Comparison of ENCODE assay signal across 10 cellular contexts in genomic region chr1:234976880-234977680, GRCh38.
DNase-seq lines count a peak whose midpoint lies in the region; ATAC-seq, FAIRE-seq and TF ChIP-seq lines count a peak whose summit lies in the region.
"Had no signal": no experiment of that assay in that cellular context is flagged by ENCODE, and none has a peak within 500 bp of the region (broad histone marks: within the 10 kb centered on the region; RNA-seq: fewer than 3 reads in every experiment).

No MANE protein-coding gene starts in this region.

- H3K4me3 ChIP-seq in neutrophil (ENCODE audit: low read depth in 1 of 2, low read length in 1 of 2) = peak overlapping the region; percentile 27 to 62
- H3K4me3 ChIP-seq: MG63 had no signal

- no peak for ATAC-seq in HG02884 (IDR thresholded peaks at IDR 0.05; ENCODE audit: unreplicated experiment)

- no peak for DNase-seq in CD14-positive monocyte (ENCODE audit: low spot score)
- peak; percentile 95 for DNase-seq in MV-4-11 (lab: John Stamatoyannopoulos, UW)
- peak in 4 of 61 donors; percentile 11 to 28 (median 19) for DNase-seq in caudate nucleus (lab: John Stamatoyannopoulos, UW)
- DNase-seq in NCI-H187 treated with DMSO at 0.1 percent for 48 hours (lab: John Stamatoyannopoulos, UW) = no peak
- no peak for DNase-seq in D721Med (ENCODE audit: insufficient read length, low spot score)
- no peak for DNase-seq in immature natural killer cell
- DNase-seq: foreskin fibroblast, MG63 had no signal

- FAIRE-seq in D721Med (lab: Jason Lieb, UNC) = no peak

- peak overlapping the region; percentile 100 for H3K27ac Mint-ChIP-seq in CD14-positive monocyte
- no peak overlapping the region for H3K27ac Mint-ChIP-seq in immature natural killer cell

- H3K27me3 Mint-ChIP-seq in CD14-positive monocyte (ENCODE audit: low read depth in 3 of 3) (no peaks in the 10 kb centered on the region), immature natural killer cell (ENCODE audit: low read depth in 3 of 3) (peaks cover 0 to 4% (median 3%) of the 10 kb centered on the region in 3 donors)

- no peaks in the 10 kb centered on the region for H3K27me3 ChIP-seq in neutrophil
- H3K27me3 ChIP-seq: MG63 had no signal

- H3K4me3 Mint-ChIP-seq in CD14-positive monocyte (peak overlapping the region; percentile 51 to 70), immature natural killer cell (no peak overlapping the region)

- peaks cover 77 to 86% of the 10 kb centered on the region in 2 experiments for H3K4me1 ChIP-seq in neutrophil (ENCODE audit: control insufficient read depth in 1 of 2, insufficient read depth in 1 of 2, low read depth in 1 of 2, low read length in 1 of 2)

- no peaks in the 10 kb centered on the region for H3K36me3 ChIP-seq in neutrophil
- H3K36me3 ChIP-seq: MG63 had no signal

- TF ChIP-seq CTCF in CD14-positive monocyte (IDR thresholded peaks at IDR 0.05) (peak; percentile 18), neutrophil (IDR thresholded peaks at IDR 0.05) (no peak), D721Med (IDR thresholded peaks at IDR 0.05; ENCODE audit: insufficient read depth, missing control alignments) (no peak)

- peaks cover 0 to 5% (median 1%) of the 10 kb centered on the region in 7 donors for H3K9me3 Mint-ChIP-seq in CD14-positive monocyte
- H3K9me3 Mint-ChIP-seq in immature natural killer cell = no peaks in the 10 kb centered on the region

- intact Hi-C loops in CD14-positive monocyte (cut with micrococcal nuclease) = loop anchor here (2.0 to 5.0 kb wide), 5 partner anchors 35 to 365 kb away; partner anchors contain the start of gene IRF2BP2 (in 1 of the 2)

- peaks cover 12 to 26% of the 10 kb centered on the region in 2 donors for H3K36me3 Mint-ChIP-seq in CD14-positive monocyte
- peaks cover 0 to 2% (median 0%) of the 10 kb centered on the region in 3 donors for H3K36me3 Mint-ChIP-seq in immature natural killer cell

- H3K9me3 ChIP-seq in neutrophil = no peaks in the 10 kb centered on the region
- H3K9me3 ChIP-seq: MG63 had no signal

- peak overlapping the region; percentile 71 for H3K27ac ChIP-seq in caudate nucleus (ENCODE audit: low read depth, low read length)
- H3K27ac ChIP-seq in neutrophil = peak overlapping the region; percentile 99

- peaks cover 91% of the 10 kb centered on the region for H3K4me1 Mint-ChIP-seq in CD14-positive monocyte
- peaks cover 45 to 46% of the 10 kb centered on the region in 2 donors for H3K4me1 Mint-ChIP-seq in immature natural killer cell

Comparison
In these comparisons a context has a peak if more than half of its experiments do, and no peak if none do; other contexts are left out.
1. H3K27ac Mint-ChIP-seq: peak in CD14-positive monocyte (7 of 7); none in immature natural killer cell (0 of 6).
2. H3K4me3 Mint-ChIP-seq: peak in CD14-positive monocyte (2 of 2); none in immature natural killer cell (0 of 5).